ENCODE assay signal across 16 cellular contexts in genomic region chr1:67717876-67718275, GRCh38. TPM values are rescaled to one million over a fixed set of nuclear protein-coding genes. Genes with fewer than 3 reads are reported as not detected.
DNase-seq lines count a peak whose midpoint lies in the region; ATAC-seq and TF ChIP-seq lines count a peak whose summit lies in the region.
"Had no signal": no experiment of that assay in that cellular context is flagged by ENCODE, and none has a peak within 500 bp of the region (broad histone marks: within the 10 kb centered on the region; RNA-seq: fewer than 3 reads in every experiment).

No MANE protein-coding gene starts in this region.

- TF ChIP-seq CTCF in vagina (IDR thresholded peaks at IDR 0.05) = no peak

- peak overlapping the region; percentile 90 for H3K27ac ChIP-seq in epithelial cell of prostate
- no peak overlapping the region for H3K27ac ChIP-seq in substantia nigra (ENCODE audit: low read depth, low read length, poor library complexity, severe bottlenecking)
- H3K27ac ChIP-seq in vagina = no peak overlapping the region

- no peaks in the 10 kb centered on the region for H3K27me3 ChIP-seq in vagina
- H3K27me3 ChIP-seq: BE2C had no signal

- H3K9me3 ChIP-seq in vagina = no peaks in the 10 kb centered on the region
- H3K9me3 ChIP-seq: BE2C had no signal

- intact Hi-C loops in vagina (cut with DNase I) = no loop called here

- H3K4me3 ChIP-seq in vagina = no peak overlapping the region

- peak; percentile 77 for DNase-seq in Daoy (ENCODE audit: low read depth)
- peak; percentile 67 for DNase-seq in LoVo (ENCODE audit: low spot score)
- DNase-seq in epithelial cell of prostate (ENCODE audit: low read depth, low spot score) = no peak
- no peak for DNase-seq in left lobe of liver (ENCODE audit: low spot score)
- DNase-seq in substantia nigra (lab: John Stamatoyannopoulos, UW) = no peak
- DNase-seq in vagina (ENCODE audit: extremely low spot score in 2 of 2) = no peak
- DNase-seq in superior temporal gyrus (ENCODE audit: extremely low spot score) = no peak
- DNase-seq: activated CD4-positive, alpha-beta T cell treated with anti-CD3 and anti-CD28 coated beads for 36 hours; activated naive CD4-positive, alpha-beta T cell treated with anti-CD3 and anti-CD28 coated beads for 36 hours; BE2C; foreskin melanocyte; GOT3; mesendoderm; NCI-H1105 treated with DMSO at 0.1 percent for 48 hours; SHP77 treated with DMSO at 0.1 percent for 48 hours had no signal

- no peak for TF ChIP-seq POLR2A in vagina (IDR thresholded peaks at IDR 0.05)

- peaks cover 71% of the 10 kb centered on the region for H3K4me1 ChIP-seq in vagina

- H3K36me3 ChIP-seq in vagina = no peaks in the 10 kb centered on the region
- H3K36me3 ChIP-seq: BE2C had no signal

- peak; percentile 56 for ATAC-seq in left lobe of liver
- no peak for ATAC-seq in HG03432 (IDR thresholded peaks at IDR 0.05; ENCODE audit: unreplicated experiment)
- ATAC-seq: activated CD4-positive, alpha-beta T cell treated with anti-CD3 and anti-CD28 coated beads for 36 hours had no signal

RNA-seq across cellular contexts. Expression of gene GADD45A, which starts 32.9 kb away (rescaled TPM):
- 81.7 and 82.6 TPM in 2 replicates for total RNA-seq in Daoy (2014; rRNA removed; shearing (Covaris generic))
- total RNA-seq in left lobe of liver = 58.6 TPM
- total RNA-seq in vagina = 44.4 TPM

Comparison
In these comparisons a context has a peak if more than half of its experiments do, and no peak if none do; other contexts are left out.
1. DNase-seq: peak in Daoy (single experiment) and LoVo (single experiment); none in epithelial cell of prostate (single experiment), left lobe of liver (single experiment), substantia nigra (0 of 49), vagina (0 of 2) and superior temporal gyrus (single experiment).